Comparison of ENCODE assay signal across 12 cellular contexts in genomic region chr18:35032113-35032512, GRCh38.
"Had no signal": no experiment of that assay in that cellular context is flagged by ENCODE, and none has a peak within 500 bp of the region (broad histone marks: within the 10 kb centered on the region; RNA-seq: fewer than 3 reads in every experiment).

No MANE protein-coding gene starts in this region.

- H3K27ac ChIP-seq: stomach, thoracic aorta had no signal

- H3K27me3 ChIP-seq: stomach had no signal

- H3K4me3 Mint-ChIP-seq: activated CD4-positive, alpha-beta memory T cell treated with anti-CD3 and anti-CD28 coated beads for 36 hours; activated naive CD4-positive, alpha-beta T cell treated with anti-CD3 and anti-CD28 coated beads, Interleukin-2, amount 10 ng/mL, durations not matched to agents 7 days and 5 days; endodermal cell; nephron had no signal

- DNase-seq: activated CD4-positive, alpha-beta memory T cell treated with anti-CD3 and anti-CD28 coated beads for 36 hours; activated CD8-positive, alpha-beta memory T cell treated with anti-CD3 and anti-CD28 coated beads, Interleukin-2, amount 50 U/mL, for 4 hours; activated naive CD4-positive, alpha-beta T cell treated with anti-CD3 and anti-CD28 coated beads, Interleukin-2, amount 10 ng/mL, durations not matched to agents 7 days and 5 days; dermis blood vessel endothelial cell; endodermal cell; left colon; stimulated activated CD4-positive, alpha-beta T cell treated with anti-CD3 and anti-CD28 coated beads, Interleukin-2, amount 100 ng/mL, for 48 hours; stomach; T-helper 2 cell had no signal

- ATAC-seq: left colon had no signal

- H3K36me3 Mint-ChIP-seq: activated CD4-positive, alpha-beta memory T cell treated with anti-CD3 and anti-CD28 coated beads for 36 hours had no signal

- H3K4me3 ChIP-seq: lung, stomach, thoracic aorta had no signal

- H3K27me3 Mint-ChIP-seq: activated CD4-positive, alpha-beta memory T cell treated with anti-CD3 and anti-CD28 coated beads for 36 hours; activated naive CD4-positive, alpha-beta T cell treated with anti-CD3 and anti-CD28 coated beads, Interleukin-2, amount 10 ng/mL, durations not matched to agents 7 days and 5 days had no signal

- H3K36me3 ChIP-seq: stomach, thoracic aorta had no signal

- H3K27ac Mint-ChIP-seq: activated CD4-positive, alpha-beta memory T cell treated with anti-CD3 and anti-CD28 coated beads for 36 hours; activated naive CD4-positive, alpha-beta T cell treated with anti-CD3 and anti-CD28 coated beads, Interleukin-2, amount 10 ng/mL, durations not matched to agents 7 days and 5 days; endodermal cell; nephron had no signal

- H3K9me3 Mint-ChIP-seq: activated CD4-positive, alpha-beta memory T cell treated with anti-CD3 and anti-CD28 coated beads for 36 hours had no signal

- H3K9me3 ChIP-seq: stomach, thoracic aorta had no signal
